1 cellular context compared by ENCODE assay signal in genomic region chr2:2647156-2647555, GRCh38.
TF ChIP-seq lines count a peak whose summit lies in the region.

No MANE protein-coding gene starts in this region.

TF ChIP-seq in WTC11, 78 proteins besides CTCF, POLR2A, EP300 and RAD21 (continued from another document):
- no peak for TF ChIP-seq AFF4 (CRISPR knock-in tag; IDR thresholded peaks at IDR 0.05; ENCODE audit: borderline replicate concordance)
- no peak for TF ChIP-seq NR3C1 (CRISPR knock-in tag; conservative IDR thresholded peaks at IDR 0.05; ENCODE audit: low read depth)
TF ChIP-seq in WTC11: peak in this region for 0.
